Comparison of ENCODE assay signal across 22 cellular contexts in genomic region chr15:33026614-33027013, GRCh38.
DNase-seq lines count a peak whose midpoint lies in the region; ATAC-seq and TF ChIP-seq lines count a peak whose summit lies in the region.
"Had no signal": no experiment of that assay in that cellular context is flagged by ENCODE, and none has a peak within 500 bp of the region (broad histone marks: within the 10 kb centered on the region; RNA-seq: fewer than 3 reads in every experiment).

No MANE protein-coding gene starts in this region.

- H3K4ac ChIP-seq in mesendoderm (ENCODE audit: low read depth, low read length) = peak overlapping the region; percentile 12

- H2AK5ac ChIP-seq in mesendoderm (ENCODE audit: low read length) = peak overlapping the region; percentile 30

- TF ChIP-seq CTCF in cardiac muscle cell (IDR thresholded peaks at IDR 0.05; ENCODE audit: low read depth, low read length) (no peak), right atrium auricular region (IDR thresholded peaks at IDR 0.05) (no peak), chondrocyte (IDR thresholded peaks at IDR 0.05) (no peak)

- H3K9ac ChIP-seq in mesendoderm (ENCODE audit: low read length) = no peak overlapping the region
- H3K9ac ChIP-seq: KMS-11 had no signal

- peak overlapping the region; percentile 76 for H3K27ac ChIP-seq in cardiac muscle cell
- H3K27ac ChIP-seq in right atrium auricular region = no peak overlapping the region
- no peak overlapping the region for H3K27ac ChIP-seq in mesendoderm (ENCODE audit: low read depth, low read length)
- H3K27ac ChIP-seq: hepatocyte, KMS-11, PC-9, thoracic aorta had no signal

- H3K4me3 ChIP-seq in cardiac muscle cell (no peak overlapping the region), right atrium auricular region (no peak overlapping the region), mesendoderm (ENCODE audit: low read length) (no peak overlapping the region)
- H3K4me3 ChIP-seq: hepatocyte, PC-9, thoracic aorta had no signal

- no peaks in the 10 kb centered on the region for H3K9me3 Mint-ChIP-seq in chondrocyte (ENCODE audit: low read depth)
- H3K9me3 Mint-ChIP-seq: activated T-cell treated with anti-CD3 and anti-CD28 coated beads, Interleukin-2, amount 50 U/mL, for 72 hours; brain; stimulated activated effector memory CD8-positive, alpha-beta T cell treated with anti-CD3 and anti-CD28 coated beads, Interleukin-12 subunit alpha, Interleukin-12 subunit beta, amount 100 ng/mL, for 72 hours had no signal

- no peak overlapping the region for H3K4me2 ChIP-seq in mesendoderm (ENCODE audit: low read length)
- H3K4me2 ChIP-seq: hepatocyte, KMS-11, PC-9 had no signal

- WGBS in mesendoderm (ENCODE audit: extremely low coverage, insufficient coverage, low lambda C conversion rate) = no CpG with 5 or more reads among the region's 2 CpGs

- ATAC-seq in HG02610 (IDR thresholded peaks at IDR 0.05; ENCODE audit: unreplicated experiment) (no peak), GM19035 (IDR thresholded peaks at IDR 0.05; ENCODE audit: unreplicated experiment) (no peak)
- ATAC-seq: activated T-cell treated with anti-CD3 and anti-CD28 coated beads, Interleukin-2, amount 50 U/mL, for 72 hours; stimulated activated effector memory CD8-positive, alpha-beta T cell treated with anti-CD3 and anti-CD28 coated beads, Interleukin-12 subunit alpha, Interleukin-12 subunit beta, amount 100 ng/mL, for 72 hours had no signal

- no peak overlapping the region for H4K8ac ChIP-seq in mesendoderm (ENCODE audit: low read depth, low read length)

- H4K5ac ChIP-seq in mesendoderm (ENCODE audit: low read length) = no peak overlapping the region

- no peaks in the 10 kb centered on the region for H3K36me3 Mint-ChIP-seq in chondrocyte (ENCODE audit: low read depth)
- H3K36me3 Mint-ChIP-seq: activated naive CD8-positive, alpha-beta T cell; brain; stimulated activated effector memory CD8-positive, alpha-beta T cell treated with anti-CD3 and anti-CD28 coated beads, Interleukin-12 subunit alpha, Interleukin-12 subunit beta, amount 100 ng/mL, for 72 hours had no signal

- peak in 1 of 2 donors; percentile 32 for DNase-seq in cardiac muscle cell (ENCODE audit: low read depth in 1 of 2, low spot score in 1 of 2)
- no peak for DNase-seq in right atrium auricular region (ENCODE audit: low spot score)
- no peak for DNase-seq in chondrocyte (ENCODE audit: low spot score)
- DNase-seq in mesendoderm = peak; percentile 13
- DNase-seq in T1000 (lab: John Stamatoyannopoulos, UW) = no peak
- DNase-seq in Ammon's horn (ENCODE audit: low spot score) = no peak
- DNase-seq: activated T-cell treated with anti-CD3 and anti-CD28 coated beads, Interleukin-2, amount 50 U/mL, for 72 hours; CD8-positive, alpha-beta memory T cell; islet precursor cell; midbrain; NCI-H2081 treated with DMSO at 0.1 percent for 48 hours; NCI-H82; PC-9; stimulated activated CD4-positive, alpha-beta T cell treated with anti-CD3 and anti-CD28 coated beads, Interleukin-15, amount 100 ng/mL, for 24 hours had no signal

- peak overlapping the region; percentile 22 for H3K56ac ChIP-seq in mesendoderm (ENCODE audit: low read length)

- H2BK120ac ChIP-seq in mesendoderm (ENCODE audit: low read depth, low read length) = peak overlapping the region; percentile 94

- no peak overlapping the region for H2BK15ac ChIP-seq in mesendoderm (replicated peaks; ENCODE audit: low read depth)

- no peaks in the 10 kb centered on the region for H3K79me2 ChIP-seq in mesendoderm (ENCODE audit: control insufficient read depth, insufficient read depth, low read length)
- H3K79me2 ChIP-seq: hepatocyte had no signal

- H3K27me3 Mint-ChIP-seq in chondrocyte (ENCODE audit: low read depth) = no peaks in the 10 kb centered on the region
- H3K27me3 Mint-ChIP-seq: activated naive CD8-positive, alpha-beta T cell had no signal

- H2BK5ac ChIP-seq in mesendoderm (ENCODE audit: low read length) = peak overlapping the region; percentile 40

- H3K27ac Mint-ChIP-seq in chondrocyte (ENCODE audit: unreplicated experiment) = peak overlapping the region; percentile 25
- H3K27ac Mint-ChIP-seq: activated naive CD8-positive, alpha-beta T cell; CD8-positive, alpha-beta memory T cell; stimulated activated effector memory CD8-positive, alpha-beta T cell treated with anti-CD3 and anti-CD28 coated beads, Interleukin-12 subunit alpha, Interleukin-12 subunit beta, amount 100 ng/mL, for 72 hours had no signal

- peak overlapping the region; percentile 60 for H3K18ac ChIP-seq in mesendoderm (ENCODE audit: low read length)

- H3K4me1 ChIP-seq in cardiac muscle cell (ENCODE audit: low read depth) = peaks cover 45% of the 10 kb centered on the region
- peaks cover 0 to 7% of the 10 kb centered on the region in 2 donors for H3K4me1 ChIP-seq in right atrium auricular region
- H3K4me1 ChIP-seq in mesendoderm (ENCODE audit: control insufficient read depth, low read depth, low read length) = peaks cover 7% of the 10 kb centered on the region

- no peaks in the 10 kb centered on the region for H3K79me1 ChIP-seq in mesendoderm (ENCODE audit: low read length)

- no peak overlapping the region for H3K4me3 Mint-ChIP-seq in chondrocyte (ENCODE audit: unreplicated experiment)
- H3K4me3 Mint-ChIP-seq: activated naive CD8-positive, alpha-beta T cell; brain; CD8-positive, alpha-beta memory T cell; stimulated activated effector memory CD8-positive, alpha-beta T cell treated with anti-CD3 and anti-CD28 coated beads, Interleukin-12 subunit alpha, Interleukin-12 subunit beta, amount 100 ng/mL, for 72 hours had no signal

- peaks cover 82% of the 10 kb centered on the region for H3K4me1 Mint-ChIP-seq in chondrocyte (ENCODE audit: low read depth)
- H3K4me1 Mint-ChIP-seq: stimulated activated effector memory CD8-positive, alpha-beta T cell treated with anti-CD3 and anti-CD28 coated beads, Interleukin-12 subunit alpha, Interleukin-12 subunit beta, amount 100 ng/mL, for 72 hours had no signal

- H3K36me3 ChIP-seq in cardiac muscle cell (no peaks in the 10 kb centered on the region), right atrium auricular region (no peaks in the 10 kb centered on the region), mesendoderm (ENCODE audit: control insufficient read depth, insufficient read depth, low read length) (no peaks in the 10 kb centered on the region)
- H3K36me3 ChIP-seq: thoracic aorta had no signal

- H3K9me3 ChIP-seq in cardiac muscle cell (ENCODE audit: low read depth) (no peaks in the 10 kb centered on the region), right atrium auricular region (no peaks in the 10 kb centered on the region)
- H3K9me3 ChIP-seq: thoracic aorta had no signal

- H3K27me3 ChIP-seq in cardiac muscle cell (no peaks in the 10 kb centered on the region), right atrium auricular region (no peaks in the 10 kb centered on the region), mesendoderm (ENCODE audit: insufficient read depth, low read length, poor library complexity) (no peaks in the 10 kb centered on the region)
- H3K27me3 ChIP-seq: hepatocyte had no signal

- H3K23ac ChIP-seq in mesendoderm (ENCODE audit: low read length) = no peak overlapping the region
